1 cellular context compared by ENCODE assay signal in the genomic region with DNA sequence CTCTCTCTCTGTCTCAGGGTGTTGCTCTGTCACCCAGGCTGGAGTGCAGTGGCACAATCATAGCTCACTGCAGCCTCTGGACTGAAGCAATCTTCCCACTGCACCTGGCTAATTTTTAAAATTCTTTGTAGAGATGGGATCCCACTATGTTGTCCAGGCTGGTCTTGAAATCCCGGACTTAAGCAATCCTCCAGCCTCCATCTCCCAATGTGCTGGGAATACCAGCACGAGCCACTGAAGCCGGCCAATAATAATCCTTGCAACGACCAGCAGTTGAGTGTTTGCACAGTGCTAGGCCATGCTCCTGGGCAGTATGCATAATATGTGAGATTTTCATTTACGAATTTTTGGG.
TF ChIP-seq lines count a peak whose summit lies in the region.

No MANE protein-coding gene starts in this region.

TF ChIP-seq in SK-N-SH treated with all-trans-retinoic acid at 6 μM for 48 hours, 23 proteins besides CTCF, POLR2A, EP300 and RAD21:
- TF ChIP-seq ZNF565 (CRISPR knock-in tag; conservative IDR thresholded peaks at IDR 0.05; ENCODE audit: low read depth) = no peak
- no peak for TF ChIP-seq ZFP30 (CRISPR knock-in tag; IDR thresholded peaks at IDR 0.05)
- TF ChIP-seq TCF4 (CRISPR knock-in tag; IDR thresholded peaks at IDR 0.05; ENCODE audit: borderline replicate concordance) = no peak
- no peak for TF ChIP-seq BACH2 (CRISPR knock-in tag; IDR thresholded peaks at IDR 0.05; ENCODE audit: borderline replicate concordance)
- TF ChIP-seq RARB (CRISPR knock-in tag; IDR thresholded peaks at IDR 0.05) = no peak
- TF ChIP-seq OSR1 (CRISPR knock-in tag; IDR thresholded peaks at IDR 0.05) = no peak
- TF ChIP-seq ZNF70 (CRISPR knock-in tag; IDR thresholded peaks at IDR 0.05) = no peak
- no peak for TF ChIP-seq CSDC2 (CRISPR knock-in tag; IDR thresholded peaks at IDR 0.05)
